ENCODE assay signal across 1 cellular context in genomic region chr21:44874240-44874496, GRCh38.
A peak's percentile ranks its signal among the peaks of the same experiment; 100 is the strongest.
TF ChIP-seq lines count a peak whose summit lies in the region.

No MANE protein-coding gene starts in this region.

TF ChIP-seq in GM12878, 131 proteins besides CTCF, POLR2A, EP300 and RAD21:
- TF ChIP-seq REST (IDR thresholded peaks at IDR 0.05; ENCODE audit: low read depth, low read length) (no peak), NKRF (conservative IDR thresholded peaks at IDR 0.05) (peak; percentile 82), YY1 (IDR thresholded peaks at IDR 0.05; ENCODE audit: low read depth, low read length) (peak; percentile 58; the same call in 1 of the 2 replicates), ASH2L (IDR thresholded peaks at IDR 0.05; ENCODE audit: borderline replicate concordance, low read depth) (peak; percentile 48; the same call in 1 of the 2 replicates)
